ENCODE assay signal across 27 cellular contexts in genomic region chr3:52322466-52322865, GRCh38.
"Had no signal": no experiment of that assay in that cellular context is flagged by ENCODE, and none has a peak within 500 bp of the region (broad histone marks: within the 10 kb centered on the region; RNA-seq: fewer than 3 reads in every experiment).

No MANE protein-coding gene starts in this region.

- H3K27me3 ChIP-seq: hepatocyte, ovary, suprapubic skin, tibial artery, upper lobe of right lung had no signal

- H3K4me3 Mint-ChIP-seq: mesothelial cell of epicardium; naive B cell; natural killer cell; nephron progenitor cell; neural progenitor cell; stimulated activated naive CD8-positive, alpha-beta T cell treated with anti-CD3 and anti-CD28 coated beads, Interleukin-15, Interleukin-2, amounts not matched to agents 100 ng/mL and 50 ng/mL, for 24 hours had no signal

- H3K4me3 ChIP-seq: hepatocyte, left ventricle myocardium inferior, lung, neural progenitor cell, ovary, prostate gland, skin epidermis, suprapubic skin, thoracic aorta, tibial artery, upper lobe of right lung had no signal

- H3K27me3 Mint-ChIP-seq: naive B cell; stimulated activated naive CD8-positive, alpha-beta T cell treated with anti-CD3 and anti-CD28 coated beads, Interleukin-15, Interleukin-2, amounts not matched to agents 100 ng/mL and 50 ng/mL, for 24 hours had no signal

- H3K36me3 Mint-ChIP-seq: mesothelial cell of epicardium, naive B cell, natural killer cell, neural progenitor cell had no signal

- H3K9me3 ChIP-seq: left ventricle myocardium inferior, ovary, prostate gland, suprapubic skin, thoracic aorta, tibial artery, upper lobe of right lung had no signal

- ATAC-seq: natural killer cell, right cardiac atrium, sciatic nerve, upper lobe of right lung had no signal

- H3K27ac Mint-ChIP-seq: mesothelial cell of epicardium; nephron progenitor cell; stimulated activated naive CD8-positive, alpha-beta T cell treated with anti-CD3 and anti-CD28 coated beads, Interleukin-15, Interleukin-2, amounts not matched to agents 100 ng/mL and 50 ng/mL, for 24 hours had no signal

- H3K27ac ChIP-seq: hepatocyte, left ventricle myocardium inferior, neural progenitor cell, ovary, prostate gland, skin epidermis, suprapubic skin, thoracic aorta, tibial artery, upper lobe of right lung had no signal

- H3K36me3 ChIP-seq: left ventricle myocardium inferior, neural progenitor cell, ovary, prostate gland, thoracic aorta, upper lobe of right lung had no signal

- DNase-seq: islet precursor cell; left ventricle myocardium inferior; mesendoderm; naive B cell; natural killer cell; nephron progenitor cell; ovary; retina; right cardiac atrium; stimulated activated CD4-positive, alpha-beta T cell treated with anti-CD3 and anti-CD28 coated beads, Interleukin-12 subunit alpha, Interleukin-12 subunit beta, amount 100 ng/mL, for 4 hours; stimulated activated CD4-positive, alpha-beta T cell treated with anti-CD3 and anti-CD28 coated beads, Interleukin-15, amount 100 ng/mL, for 24 hours; stimulated activated CD4-positive, alpha-beta T cell treated with anti-CD3 and anti-CD28 coated beads, Interleukin-2, amount 100 ng/mL, for 24 hours; stimulated activated CD4-positive, alpha-beta T cell treated with anti-CD3 and anti-CD28 coated beads, Interleukin-4, amount 100 ng/mL, for 1 hour; stimulated activated naive CD4-positive, alpha-beta T cell; tibial artery; trophoblast cell; upper lobe of right lung had no signal

- H3K4me1 ChIP-seq: prostate gland had no signal

- H3K9me3 Mint-ChIP-seq: mesothelial cell of epicardium; naive B cell; natural killer cell; nephron progenitor cell; neural progenitor cell; stimulated activated naive CD8-positive, alpha-beta T cell treated with anti-CD3 and anti-CD28 coated beads, Interleukin-15, Interleukin-2, amounts not matched to agents 100 ng/mL and 50 ng/mL, for 24 hours had no signal
